10 cellular contexts compared by ENCODE assay signal in the genomic region with DNA sequence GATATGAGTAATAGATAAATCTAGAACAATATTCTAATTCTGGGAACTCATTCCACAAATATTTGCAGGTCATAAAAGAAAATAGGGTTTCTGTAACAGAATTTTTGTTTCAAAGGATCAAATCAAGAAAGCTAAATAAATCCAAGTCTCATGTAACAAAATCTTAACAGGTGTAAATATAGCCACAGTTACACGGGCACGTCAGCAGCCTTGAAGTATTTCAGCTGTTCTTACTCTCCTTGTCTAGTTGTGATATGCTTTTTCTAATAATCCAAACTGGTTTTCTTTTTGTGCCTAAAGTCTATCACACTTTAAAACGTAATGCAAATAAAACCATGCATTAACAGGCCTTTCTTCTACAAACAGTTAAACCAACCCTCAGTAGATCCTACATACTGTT. TPM values are rescaled to one million over a fixed set of nuclear protein-coding genes. Genes with fewer than 3 reads are reported as not detected.
"Had no signal": no experiment of that assay in that cellular context is flagged by ENCODE, and none has a peak within 500 bp of the region (broad histone marks: within the 10 kb centered on the region; RNA-seq: fewer than 3 reads in every experiment).

No MANE protein-coding gene starts in this region.

RNA-seq across cellular contexts. Expression of a gene that starts 9.3 kb away (rescaled TPM):
- total RNA-seq: OCI-LY7, PC-3, PC-9, Peyer's patch, Right ventricle myocardium inferior, Right ventricle myocardium superior, RPMI7951, SJCRH30, SJSA1, SK-MEL-5 had no signal
